ENCODE assay signal across 23 cellular contexts in the genomic region with DNA sequence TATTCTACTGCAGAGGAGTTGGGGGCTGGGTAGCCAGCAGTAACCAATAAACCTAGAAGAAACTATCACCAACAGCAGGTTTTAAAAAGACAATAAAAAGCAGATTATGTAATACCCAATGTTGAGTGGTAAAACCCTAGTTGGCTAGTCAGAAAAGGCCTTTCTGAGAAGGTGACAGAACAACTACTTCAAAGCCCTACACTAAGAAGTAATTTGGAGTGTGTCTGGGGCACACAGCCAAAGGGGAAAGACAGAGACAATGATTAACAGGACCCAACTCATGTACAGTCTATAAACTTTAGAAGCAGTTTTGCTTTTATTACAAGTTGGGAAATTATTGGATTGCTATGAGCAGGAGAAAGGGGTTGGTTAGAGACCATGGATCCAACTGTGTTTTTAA.
"Had no signal": no experiment of that assay in that cellular context is flagged by ENCODE, and none has a peak within 500 bp of the region (broad histone marks: within the 10 kb centered on the region; RNA-seq: fewer than 3 reads in every experiment).

No MANE protein-coding gene starts in this region.

- H3K27ac Mint-ChIP-seq: activated CD4-positive, alpha-beta memory T cell treated with anti-CD3 and anti-CD28 coated beads for 36 hours; activated naive CD4-positive, alpha-beta T cell treated with anti-CD3 and anti-CD28 coated beads for 36 hours; activated naive CD8-positive, alpha-beta T cell treated with anti-CD3 and anti-CD28 coated beads, Interleukin-2, amount 10 ng/mL, durations not matched to agents 7 days and 5 days; endodermal cell; naive B cell had no signal

- H3K4me1 ChIP-seq: breast epithelium, gastroesophageal sphincter, heart left ventricle, upper lobe of left lung had no signal

- DNase-seq: activated CD4-positive, alpha-beta memory T cell treated with anti-CD3 and anti-CD28 coated beads for 36 hours; activated CD4-positive, alpha-beta T cell treated with anti-CD3 and anti-CD28 coated beads for 48 hours; activated naive CD4-positive, alpha-beta T cell treated with anti-CD3 and anti-CD28 coated beads for 36 hours; activated naive CD8-positive, alpha-beta T cell treated with anti-CD3 and anti-CD28 coated beads, Interleukin-2, amount 10 ng/mL, durations not matched to agents 7 days and 5 days; activated T-cell treated with anti-CD3 and anti-CD28 coated beads, Interleukin-2, amount 50 U/mL, for 48 hours; amniotic stem cell; endodermal cell; heart left ventricle; mesendoderm; naive B cell; occipital lobe; posterior cingulate gyrus; stimulated activated CD4-positive, alpha-beta T cell treated with anti-CD3 and anti-CD28 coated beads, Interleukin-2, amount 100 ng/mL, for 48 hours; stimulated activated CD8-positive, alpha-beta memory T cell treated with anti-CD3 and anti-CD28 coated beads, Interleukin-4, amount 100 ng/mL, for 48 hours; stimulated activated naive CD4-positive, alpha-beta T cell treated with Interleukin-2 at 50 U/mL for 16 hours had no signal

- H3K36me3 ChIP-seq: breast epithelium, gastroesophageal sphincter, heart left ventricle, thoracic aorta, upper lobe of left lung had no signal

- ATAC-seq: gastroesophageal sphincter, heart left ventricle, sciatic nerve had no signal

- H3K27ac ChIP-seq: breast epithelium, coronary artery, gastroesophageal sphincter, heart left ventricle, thoracic aorta, upper lobe of left lung had no signal

- H3K36me3 Mint-ChIP-seq: naive B cell had no signal

- H3K27me3 ChIP-seq: breast epithelium, gastroesophageal sphincter, heart left ventricle, upper lobe of left lung had no signal

- H3K4me3 ChIP-seq: breast epithelium, coronary artery, gastroesophageal sphincter, heart left ventricle, thoracic aorta, upper lobe of left lung had no signal

- H3K4me1 Mint-ChIP-seq: endodermal cell, naive B cell, neural crest cell had no signal

- H3K4me3 Mint-ChIP-seq: activated CD4-positive, alpha-beta memory T cell treated with anti-CD3 and anti-CD28 coated beads for 36 hours; activated naive CD4-positive, alpha-beta T cell treated with anti-CD3 and anti-CD28 coated beads for 36 hours; activated naive CD8-positive, alpha-beta T cell treated with anti-CD3 and anti-CD28 coated beads, Interleukin-2, amount 10 ng/mL, durations not matched to agents 7 days and 5 days; central memory CD8-positive, alpha-beta T cell; endodermal cell; naive B cell; neural crest cell had no signal

- H3K9me3 ChIP-seq: breast epithelium, gastroesophageal sphincter, thoracic aorta, upper lobe of left lung had no signal

- H3K9me3 Mint-ChIP-seq: central memory CD8-positive, alpha-beta T cell; endodermal cell had no signal
